Comparison of ENCODE assay signal across 35 cellular contexts in the genomic region with DNA sequence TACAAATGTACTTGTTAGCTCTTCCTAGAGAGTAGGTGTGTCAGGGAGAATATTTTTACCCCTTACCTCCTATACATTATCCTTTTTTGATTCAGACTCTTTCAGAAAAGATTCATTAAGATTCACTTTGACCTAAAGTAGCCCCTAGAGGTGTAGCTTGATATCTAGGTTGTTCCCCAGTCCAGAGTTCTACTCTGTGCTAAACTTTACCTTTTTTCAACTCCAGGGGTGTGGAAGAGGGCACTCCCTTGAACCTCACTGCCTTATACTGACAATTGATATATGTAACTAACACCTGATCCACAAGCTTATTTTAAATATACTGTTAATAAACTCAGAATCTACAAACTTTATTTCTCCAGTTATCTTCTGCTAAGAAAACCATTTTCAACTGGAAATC.
"Had no signal": no experiment of that assay in that cellular context is flagged by ENCODE, and none has a peak within 500 bp of the region (broad histone marks: within the 10 kb centered on the region; RNA-seq: fewer than 3 reads in every experiment).

No MANE protein-coding gene starts in this region.

- ATAC-seq: activated CD4-positive, CD25-positive, alpha-beta regulatory T cell treated with anti-CD3 and anti-CD28 coated beads, Interleukin-2, amount 50 U/mL, for 24 hours; activated CD8-positive, alpha-beta memory T cell treated with anti-CD3 and anti-CD28 coated beads, Interleukin-2, amount 10 ng/mL, durations not matched to agents 7 days and 5 days; activated CD8-positive, alpha-beta T cell treated with anti-CD3 and anti-CD28 coated beads, Interleukin-2, amount 10 ng/mL, durations not matched to agents 7 days and 5 days; body of pancreas; effector memory CD8-positive, alpha-beta T cell; foreskin keratinocyte; gastrocnemius medialis; T-helper 17 cell had no signal

- H3K4me3 ChIP-seq: body of pancreas, esophagus muscularis mucosa, gastrocnemius medialis had no signal

- H3K27ac ChIP-seq: body of pancreas, esophagus muscularis mucosa, foreskin keratinocyte, gastrocnemius medialis, WERI-Rb-1 had no signal

- H3K4me1 ChIP-seq: foreskin keratinocyte had no signal

- H3K4me3 Mint-ChIP-seq: activated B cell treated with CpG ODN at 0.5 μM for 24 hours; activated CD4-positive, alpha-beta memory T cell treated with anti-CD3 and anti-CD28 coated beads for 36 hours; activated CD8-positive, alpha-beta memory T cell treated with anti-CD3 and anti-CD28 coated beads, Interleukin-2, amount 10 ng/mL, durations not matched to agents 7 days and 5 days; activated CD8-positive, alpha-beta T cell treated with anti-CD3 and anti-CD28 coated beads, Interleukin-2, amount 10 ng/mL, durations not matched to agents 7 days and 5 days; activated naive CD4-positive, alpha-beta T cell treated with anti-CD3 and anti-CD28 coated beads for 36 hours; activated naive CD4-positive, alpha-beta T cell treated with anti-CD3 and anti-CD28 coated beads, Interleukin-2, amount 50 U/mL, for 24 hours; activated naive CD8-positive, alpha-beta T cell treated with anti-CD3 and anti-CD28 coated beads, Interleukin-2, amount 10 ng/mL, durations not matched to agents 7 days and 5 days; activated T-helper 1 cell treated with anti-CD3 and anti-CD28 coated beads, Interleukin-12 subunit alpha, Interleukin-12 subunit beta, Interleukin-2, Interleukin-4 antibody, amounts not matched to agents 30 ng/mL and 10 ng/mL and 1 ng/mL, durations not matched to agents 14 hours and 24 hours and 36 hours; effector memory CD8-positive, alpha-beta T cell; T-helper 17 cell; T-helper 2 cell treated with Interferon-gamma antibody and Interleukin-4, amounts not matched to agents 5 μg/mL and 100 μg/mL, for 36 hours had no signal

- H3K9me3 ChIP-seq: body of pancreas, esophagus muscularis mucosa, gastrocnemius medialis had no signal

- FAIRE-seq: colon had no signal

- H3K27me3 Mint-ChIP-seq: activated B cell treated with CpG ODN at 0.5 μM for 24 hours; activated CD4-positive, alpha-beta memory T cell treated with anti-CD3 and anti-CD28 coated beads for 36 hours; activated CD8-positive, alpha-beta memory T cell treated with anti-CD3 and anti-CD28 coated beads, Interleukin-2, amount 10 ng/mL, durations not matched to agents 7 days and 5 days; activated naive CD4-positive, alpha-beta T cell treated with anti-CD3 and anti-CD28 coated beads, Interleukin-2, amount 50 U/mL, for 24 hours; activated naive CD8-positive, alpha-beta T cell treated with anti-CD3 and anti-CD28 coated beads, Interleukin-2, amount 10 ng/mL, durations not matched to agents 7 days and 5 days; effector memory CD8-positive, alpha-beta T cell; T-helper 17 cell had no signal

- H3K36me3 ChIP-seq: gastrocnemius medialis, WERI-Rb-1 had no signal

- H3K27me3 ChIP-seq: body of pancreas, esophagus muscularis mucosa, foreskin keratinocyte, gastrocnemius medialis had no signal

- H3K27ac Mint-ChIP-seq: activated B cell treated with CpG ODN at 0.5 μM for 24 hours; activated CD4-positive, alpha-beta memory T cell treated with anti-CD3 and anti-CD28 coated beads for 36 hours; activated CD8-positive, alpha-beta memory T cell treated with anti-CD3 and anti-CD28 coated beads, Interleukin-2, amount 10 ng/mL, durations not matched to agents 7 days and 5 days; activated CD8-positive, alpha-beta T cell treated with anti-CD3 and anti-CD28 coated beads, Interleukin-2, amount 10 ng/mL, durations not matched to agents 7 days and 5 days; activated naive CD4-positive, alpha-beta T cell treated with anti-CD3 and anti-CD28 coated beads for 36 hours; activated naive CD8-positive, alpha-beta T cell treated with anti-CD3 and anti-CD28 coated beads, Interleukin-2, amount 10 ng/mL, durations not matched to agents 7 days and 5 days; activated T-helper 1 cell treated with anti-CD3 and anti-CD28 coated beads, Interleukin-12 subunit alpha, Interleukin-12 subunit beta, Interleukin-2, Interleukin-4 antibody, amounts not matched to agents 30 ng/mL and 10 ng/mL and 1 ng/mL, durations not matched to agents 14 hours and 24 hours and 36 hours; activated T-helper 2 cell treated with anti-CD3 and anti-CD28 coated beads, Interferon-gamma antibody, Interleukin-2, Interleukin-4, amounts not matched to agents 10 μg/mL and 5 μg/mL and 100 μg/mL, durations not matched to agents 14 hours and 24 hours and 36 hours; T-helper 17 cell; T-helper 2 cell treated with Interferon-gamma antibody and Interleukin-4, amounts not matched to agents 5 μg/mL and 100 μg/mL, for 36 hours had no signal

- DNase-seq: activated B cell treated with CpG ODN at 0.5 μM for 24 hours; activated CD4-positive, alpha-beta memory T cell treated with anti-CD3 and anti-CD28 coated beads for 36 hours; activated CD4-positive, alpha-beta T cell treated with anti-CD3 and anti-CD28 coated beads for 48 hours; activated CD4-positive, alpha-beta T cell treated with anti-CD3 and anti-CD28 coated beads, Interleukin-2, amount 50 U/mL, for 1 hour; activated CD8-positive, alpha-beta memory T cell treated with anti-CD3 and anti-CD28 coated beads, Interleukin-2, amount 10 ng/mL, durations not matched to agents 7 days and 5 days; activated CD8-positive, alpha-beta memory T cell treated with anti-CD3 and anti-CD28 coated beads, Interleukin-2, amount 50 U/mL, for 4 hours; activated CD8-positive, alpha-beta T cell treated with anti-CD3 and anti-CD28 coated beads, Interleukin-2, amount 10 ng/mL, durations not matched to agents 7 days and 5 days; activated effector memory CD4-positive, alpha-beta T cell treated with anti-CD3 and anti-CD28 coated beads, Interleukin-2, amount 50 U/mL, for 16 hours; activated naive CD4-positive, alpha-beta T cell treated with anti-CD3 and anti-CD28 coated beads for 36 hours; activated naive CD8-positive, alpha-beta T cell treated with anti-CD3 and anti-CD28 coated beads, Interleukin-2, amount 10 ng/mL, durations not matched to agents 7 days and 5 days; activated T-cell treated with anti-CD3 and anti-CD28 coated beads, Interleukin-2, amount 50 U/mL, for 1 hour; activated T-cell treated with anti-CD3 and anti-CD28 coated beads, Interleukin-2, amount 50 U/mL, for 48 hours; amniotic stem cell; anterior cingulate cortex; body of pancreas; caudate nucleus; cortex of kidney; dermis blood vessel endothelial cell; effector CD4-positive, alpha-beta T cell; effector memory CD8-positive, alpha-beta T cell; erythroblast; foreskin keratinocyte; gastrocnemius medialis; glutamatergic neuron; T-helper 1 cell; T-helper 17 cell; T1000; WERI-Rb-1 had no signal

- H3K9me3 Mint-ChIP-seq: activated CD4-positive, alpha-beta memory T cell treated with anti-CD3 and anti-CD28 coated beads for 36 hours; activated naive CD4-positive, alpha-beta T cell treated with anti-CD3 and anti-CD28 coated beads for 36 hours; activated naive CD4-positive, alpha-beta T cell treated with anti-CD3 and anti-CD28 coated beads, Interleukin-2, amount 50 U/mL, for 24 hours; activated naive CD8-positive, alpha-beta T cell treated with anti-CD3 and anti-CD28 coated beads, Interleukin-2, amount 10 ng/mL, durations not matched to agents 7 days and 5 days; activated T-helper 2 cell treated with anti-CD3 and anti-CD28 coated beads, Interferon-gamma antibody, Interleukin-2, Interleukin-4, amounts not matched to agents 10 μg/mL and 5 μg/mL and 100 μg/mL, durations not matched to agents 14 hours and 24 hours and 36 hours; effector memory CD8-positive, alpha-beta T cell had no signal
